Comparison of ENCODE assay signal across 22 cellular contexts in the genomic region with DNA sequence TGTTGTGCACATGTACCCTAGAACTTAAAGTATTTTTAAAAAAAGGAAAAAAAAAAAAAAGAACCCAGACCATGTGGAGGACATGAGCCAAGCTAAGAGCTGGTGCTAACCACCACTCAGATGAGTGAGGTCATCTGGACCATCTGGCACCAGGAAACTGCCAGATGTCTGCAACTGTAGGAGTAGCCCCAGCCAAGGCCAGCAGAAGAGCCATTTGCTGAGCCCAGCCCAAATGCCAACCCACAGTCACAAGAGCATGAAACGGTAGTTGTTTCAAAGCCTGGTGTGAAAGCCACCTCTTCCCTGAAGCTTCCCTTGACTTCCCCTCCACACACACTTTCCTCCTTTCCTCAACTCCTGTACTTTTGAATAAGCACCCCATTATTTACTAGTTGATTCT.
"Had no signal": no experiment of that assay in that cellular context is flagged by ENCODE, and none has a peak within 500 bp of the region (broad histone marks: within the 10 kb centered on the region; RNA-seq: fewer than 3 reads in every experiment).

No MANE protein-coding gene starts in this region.

- H3K27me3 ChIP-seq: foreskin keratinocyte, hepatocyte, left lung, pancreas, right lobe of liver, testis had no signal

- H3K36me3 ChIP-seq: esophagus muscularis mucosa, gastroesophageal sphincter, heart left ventricle, left lung, pancreas, right lobe of liver, tibial artery had no signal

- H3K4me1 ChIP-seq: esophagus muscularis mucosa, foreskin keratinocyte, gastroesophageal sphincter, heart left ventricle, pancreas, right lobe of liver, testis, tibial artery had no signal

- H3K27ac ChIP-seq: coronary artery, esophagus muscularis mucosa, foreskin keratinocyte, gastroesophageal sphincter, heart left ventricle, hepatocyte, left lung, pancreas, right lobe of liver, testis, tibial artery had no signal

- H3K4me2 ChIP-seq: hepatocyte had no signal

- H3K9me3 ChIP-seq: pancreas, right lobe of liver, testis had no signal

- DNase-seq: dermis blood vessel endothelial cell; effector memory CD4-positive, alpha-beta T cell; foreskin keratinocyte; heart left ventricle; left cardiac atrium; mesenchymal stem cell; naive thymus-derived CD8-positive, alpha-beta T cell; nephron progenitor cell; occipital lobe; stimulated activated CD4-positive, alpha-beta T cell treated with anti-CD3 and anti-CD28 coated beads, Interleukin-4, amount 100 ng/mL, for 4 hours; stimulated activated naive CD8-positive, alpha-beta T cell treated with anti-CD3 and anti-CD28 coated beads, Interleukin-15, Interleukin-2, amounts not matched to agents 100 U/mL and 50 U/mL, for 24 hours; substantia nigra; testis; tibial artery had no signal

- ATAC-seq: foreskin keratinocyte; gastroesophageal sphincter; heart left ventricle; left cardiac atrium; left lung; naive thymus-derived CD8-positive, alpha-beta T cell; right lobe of liver; stimulated activated memory B cell treated with anti-CD40 and anti-IgM and Interleukin-4, amounts not matched to agents 10 μg/mL and 1 μg/mL and 100 μg/mL, for 72 hours; stimulated activated naive CD8-positive, alpha-beta T cell treated with anti-CD3 and anti-CD28 coated beads, Interleukin-15, Interleukin-2, amounts not matched to agents 100 U/mL and 50 U/mL, for 24 hours had no signal

- H3K4me3 ChIP-seq: coronary artery, esophagus muscularis mucosa, gastroesophageal sphincter, heart left ventricle, hepatocyte, left lung, pancreas, right lobe of liver, testis, tibial artery had no signal

- H2AFZ ChIP-seq: hepatocyte had no signal
